8 cellular contexts compared by ENCODE assay signal in genomic region chr19:10106100-10106936, GRCh38. TPM values are rescaled to one million over a fixed set of nuclear protein-coding genes. Genes with fewer than 3 reads are reported as not detected.
DNase-seq lines count a peak whose midpoint lies in the region; ATAC-seq and TF ChIP-seq lines count a peak whose summit lies in the region.

Gene PPAN (plus strand): TSS chr19:10106362. CDS start chr19:10106395, 33 bp downstream.

- no peaks in the 10 kb centered on the region for H3K27me3 ChIP-seq in SK-N-SH (ENCODE audit: insufficient read depth)
- H3K27me3 ChIP-seq in gastroesophageal sphincter, result no peaks in the 10 kb centered on the region

- no peaks in the 10 kb centered on the region for H3K9me3 Mint-ChIP-seq in activated naive CD4-positive, alpha-beta T cell treated with anti-CD3 and anti-CD28 coated beads, Interleukin-2, amount 10 ng/mL, durations not matched to agents 7 days and 5 days

- H3K27ac Mint-ChIP-seq in activated naive CD4-positive, alpha-beta T cell treated with anti-CD3 and anti-CD28 coated beads, Interleukin-2, amount 10 ng/mL, durations not matched to agents 7 days and 5 days, result peak within 1 kb of the TSS; percentile 97

- TF ChIP-seq EP300 in SK-N-SH (IDR thresholded peaks at IDR 0.05; ENCODE audit: borderline replicate concordance in 1 of 2, low read depth in 1 of 2, low read length in 1 of 2), result no peak
- no peak for TF ChIP-seq EP300 in gastroesophageal sphincter (IDR thresholded peaks at IDR 0.05)

- H4K20me1 ChIP-seq in SK-N-SH (ENCODE audit: insufficient read depth), result no peaks in the 10 kb centered on the region

- no peak for TF ChIP-seq RAD21 in SK-N-SH (IDR thresholded peaks at IDR 0.05; ENCODE audit: low read length)

- H3K4me2 ChIP-seq in SK-N-SH, result peak within 1 kb of the TSS; percentile 100

- H3K36me3 Mint-ChIP-seq in activated naive CD4-positive, alpha-beta T cell treated with anti-CD3 and anti-CD28 coated beads, Interleukin-2, amount 10 ng/mL, durations not matched to agents 7 days and 5 days, result peaks cover 37% of the 10 kb centered on the region

- TF ChIP-seq CTCF in SK-N-SH (IDR thresholded peaks at IDR 0.05) (no peak), gastroesophageal sphincter (IDR thresholded peaks at IDR 0.05) (peak in 1 of 4 experiments; percentile 25)

- H3F3A ChIP-seq in SK-N-SH (replicated peaks; ENCODE audit: insufficient read depth), result no peaks in the 10 kb centered on the region

- ATAC-seq in HG02588 (IDR thresholded peaks at IDR 0.05; ENCODE audit: unreplicated experiment) (peak; percentile 47), gastroesophageal sphincter (peak; percentile 98)

- H3K27ac ChIP-seq in SK-N-SH (ENCODE audit: low read depth in 2 of 2, low read length in 1 of 2), result peak within 1 kb of the TSS; percentile 59 to 87
- H3K27ac ChIP-seq in gastroesophageal sphincter, result peak within 1 kb of the TSS; percentile 59 to 86 (median 78)
- peak within 1 kb of the TSS; percentile 55 for H3K27ac ChIP-seq in substantia nigra (ENCODE audit: low read depth, low read length, poor library complexity, severe bottlenecking)

- TF ChIP-seq POLR2A in gastroesophageal sphincter (IDR thresholded peaks at IDR 0.05), result peak; percentile 53 to 70

- POLR2A ChIA-PET in SK-N-SH (lab: Yijun Ruan, JAX), result interaction anchor here (0.7 to 4.2 kb wide), 7 partner anchors 10 to 174 kb away, joined by 3 to 35 read pairs (median 5); partner anchors contain the start of genes EIF3G and S1PR2

- H3K36me3 ChIP-seq in SK-N-SH (replicated peaks in 1 of 2; ENCODE audit: control insufficient read depth in 1 of 2, insufficient read depth in 2 of 2, low read length in 1 of 2) (peaks cover 30% of the 10 kb centered on the region in 2 experiments), gastroesophageal sphincter (peaks cover 0 to 42% of the 10 kb centered on the region in 2 donors)

- peak; percentile 99 for DNase-seq in GM03348 (ENCODE audit: low spot score)
- DNase-seq in NCI-H1092 (lab: John Stamatoyannopoulos, UW), result peak; percentile 97
- DNase-seq in SK-N-SH, result peak; percentile 100
- DNase-seq in activated naive CD4-positive, alpha-beta T cell treated with anti-CD3 and anti-CD28 coated beads, Interleukin-2, amount 10 ng/mL, durations not matched to agents 7 days and 5 days, result peak; percentile 99
- peak; percentile 89 for DNase-seq in non-pigmented ciliary epithelial cell (ENCODE audit: low read depth)
- peak; percentile 75 to 98 (median 96) for DNase-seq in substantia nigra (lab: John Stamatoyannopoulos, UW)

- H3K4me3 Mint-ChIP-seq in activated naive CD4-positive, alpha-beta T cell treated with anti-CD3 and anti-CD28 coated beads, Interleukin-2, amount 10 ng/mL, durations not matched to agents 7 days and 5 days, result peak within 1 kb of the TSS; percentile 87

- H3K4me3 ChIP-seq in SK-N-SH (ENCODE audit: low read depth in 2 of 2, low read length in 1 of 2) (peak within 1 kb of the TSS; percentile 51 to 95), gastroesophageal sphincter (peak within 1 kb of the TSS; percentile 74 to 89)

- no peaks in the 10 kb centered on the region for H3K27me3 Mint-ChIP-seq in activated naive CD4-positive, alpha-beta T cell treated with anti-CD3 and anti-CD28 coated beads, Interleukin-2, amount 10 ng/mL, durations not matched to agents 7 days and 5 days

- H3K79me2 ChIP-seq in SK-N-SH (ENCODE audit: insufficient read depth), result peaks cover 31% of the 10 kb centered on the region

- H3K9me2 ChIP-seq in SK-N-SH, result no peaks in the 10 kb centered on the region

- peaks cover 77% of the 10 kb centered on the region for H3K4me1 Mint-ChIP-seq in activated naive CD4-positive, alpha-beta T cell treated with anti-CD3 and anti-CD28 coated beads, Interleukin-2, amount 10 ng/mL, durations not matched to agents 7 days and 5 days

- H3K4me1 ChIP-seq in SK-N-SH (ENCODE audit: control insufficient read depth in 1 of 2, insufficient read depth in 2 of 2, low read depth in 1 of 2, low read length in 1 of 2), result peaks cover 0 to 24% of the 10 kb centered on the region in 2 experiments; a peak in 1 of 4 replicates
- peaks cover 0 to 25% (median 10%) of the 10 kb centered on the region in 3 donors for H3K4me1 ChIP-seq in gastroesophageal sphincter

- H3K9ac ChIP-seq in SK-N-SH, result peak within 1 kb of the TSS; percentile 96

- CTCF ChIA-PET in SK-N-SH (lab: Yijun Ruan, JAX), result interaction anchor here (0.6 to 5.6 kb wide), 4 partner anchors 10 to 144 kb away, joined by 3 to 58 read pairs (median 10); partner anchors contain the start of gene EIF3G
- CTCF ChIA-PET in activated naive CD4-positive, alpha-beta T cell treated with anti-CD3 and anti-CD28 coated beads, Interleukin-2, amount 10 ng/mL, durations not matched to agents 7 days and 5 days (lab: Charles Lee), result interaction anchor here (1.0 to 1.4 kb wide), 3 partner anchors 10 to 14 kb away, joined by 3 to 4 read pairs (median 3); no protein-coding TSS in a partner anchor

- H2AFZ ChIP-seq in SK-N-SH (ENCODE audit: low read depth), result 0 out of 2 replicates have a peak within 1 kb of the TSS, but pooled peaks have one; percentile 60

- under 1% methylated on average over 29 of the region's 71 CpGs for WGBS in SK-N-SH (ENCODE audit: low lambda C conversion rate)
- WGBS in gastroesophageal sphincter (ENCODE audit: low coverage in 1 of 2), 2 donors, result 0 to 6% methylated on average over 1 to 7 of the region's 71 CpGs

- no peaks in the 10 kb centered on the region for H3K9me3 ChIP-seq in SK-N-SH
- H3K9me3 ChIP-seq in gastroesophageal sphincter, result no peaks in the 10 kb centered on the region

TF ChIP-seq in SK-N-SH, 30 proteins besides CTCF, POLR2A, EP300 and RAD21 (continues in another document):
- TF ChIP-seq MEF2A (IDR thresholded peaks at IDR 0.05; ENCODE audit: borderline replicate concordance, low read depth) (no peak), RCOR1 (IDR thresholded peaks at IDR 0.05; ENCODE audit: low read length) (peak; percentile 59; the same call in 1 of the 2 replicates), CHD2 (IDR thresholded peaks at IDR 0.05; ENCODE audit: low read length, partially characterized antibody) (peak; percentile 94), EZH2phosphoT487 (IDR thresholded peaks at IDR 0.05; ENCODE audit: borderline replicate concordance, low read depth) (no peak), YY1 (IDR thresholded peaks at IDR 0.05; ENCODE audit: low read depth) (peak; percentile 43; the same call in 1 of the 2 replicates), TCF12 (IDR thresholded peaks at IDR 0.05) (no peak), FOXJ3 (CRISPR knock-in tag; IDR thresholded peaks at IDR 0.05) (no peak), ELF1 (IDR thresholded peaks at IDR 0.05) (peak; percentile 74; the same call in 1 of the 2 replicates), MAX (IDR thresholded peaks at IDR 0.05; ENCODE audit: low read depth) (peak; percentile 100), TAF1 (IDR thresholded peaks at IDR 0.05; ENCODE audit: borderline replicate concordance, low read depth, low read length) (peak; percentile 81), SMC3 (IDR thresholded peaks at IDR 0.05; ENCODE audit: low read depth, low read length) (no peak), FOSL2 (IDR thresholded peaks at IDR 0.05; ENCODE audit: borderline replicate concordance, low read depth) (no peak), RXRA (IDR thresholded peaks at IDR 0.05; ENCODE audit: borderline replicate concordance, low read depth) (no peak), JUND (IDR thresholded peaks at IDR 0.05) (no peak), MXI1 (IDR thresholded peaks at IDR 0.05; ENCODE audit: low read depth, low read length) (peak; percentile 98), SIN3A (IDR thresholded peaks at IDR 0.05; ENCODE audit: borderline replicate concordance, low read depth, low read length) (peak; percentile 91; the same call in 1 of the 2 replicates), RFX5 (IDR thresholded peaks at IDR 0.05; ENCODE audit: low read length) (no peak)
- TF ChIP-seq, protein P1, sequence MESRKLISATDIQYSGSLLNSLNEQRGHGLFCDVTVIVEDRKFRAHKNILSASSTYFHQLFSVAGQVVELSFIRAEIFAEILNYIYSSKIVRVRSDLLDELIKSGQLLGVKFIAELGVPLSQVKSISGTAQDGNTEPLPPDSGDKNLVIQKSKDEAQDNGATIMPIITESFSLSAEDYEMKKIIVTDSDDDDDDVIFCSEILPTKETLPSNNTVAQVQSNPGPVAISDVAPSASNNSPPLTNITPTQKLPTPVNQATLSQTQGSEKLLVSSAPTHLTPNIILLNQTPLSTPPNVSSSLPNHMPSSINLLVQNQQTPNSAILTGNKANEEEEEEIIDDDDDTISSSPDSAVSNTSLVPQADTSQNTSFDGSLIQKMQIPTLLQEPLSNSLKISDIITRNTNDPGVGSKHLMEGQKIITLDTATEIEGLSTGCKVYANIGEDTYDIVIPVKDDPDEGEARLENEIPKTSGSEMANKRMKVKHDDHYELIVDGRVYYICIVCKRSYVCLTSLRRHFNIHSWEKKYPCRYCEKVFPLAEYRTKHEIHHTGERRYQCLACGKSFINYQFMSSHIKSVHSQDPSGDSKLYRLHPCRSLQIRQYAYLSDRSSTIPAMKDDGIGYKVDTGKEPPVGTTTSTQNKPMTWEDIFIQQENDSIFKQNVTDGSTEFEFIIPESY (IDR thresholded peaks at IDR 0.05; ENCODE audit: borderline replicate concordance, low read depth), result peak; percentile 92
- TF ChIP-seq, protein P2, sequence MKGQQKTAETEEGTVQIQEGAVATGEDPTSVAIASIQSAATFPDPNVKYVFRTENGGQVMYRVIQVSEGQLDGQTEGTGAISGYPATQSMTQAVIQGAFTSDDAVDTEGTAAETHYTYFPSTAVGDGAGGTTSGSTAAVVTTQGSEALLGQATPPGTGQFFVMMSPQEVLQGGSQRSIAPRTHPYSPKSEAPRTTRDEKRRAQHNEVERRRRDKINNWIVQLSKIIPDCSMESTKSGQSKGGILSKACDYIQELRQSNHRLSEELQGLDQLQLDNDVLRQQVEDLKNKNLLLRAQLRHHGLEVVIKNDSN (IDR thresholded peaks at IDR 0.05; ENCODE audit: borderline replicate concordance, low read depth), result peak; percentile 24; the same call in 1 of the 2 replicates
- TF ChIP-seq, protein P3, sequence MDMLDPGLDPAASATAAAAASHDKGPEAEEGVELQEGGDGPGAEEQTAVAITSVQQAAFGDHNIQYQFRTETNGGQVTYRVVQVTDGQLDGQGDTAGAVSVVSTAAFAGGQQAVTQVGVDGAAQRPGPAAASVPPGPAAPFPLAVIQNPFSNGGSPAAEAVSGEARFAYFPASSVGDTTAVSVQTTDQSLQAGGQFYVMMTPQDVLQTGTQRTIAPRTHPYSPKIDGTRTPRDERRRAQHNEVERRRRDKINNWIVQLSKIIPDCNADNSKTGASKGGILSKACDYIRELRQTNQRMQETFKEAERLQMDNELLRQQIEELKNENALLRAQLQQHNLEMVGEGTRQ (IDR thresholded peaks at IDR 0.05; ENCODE audit: borderline replicate concordance, low read depth, low read length), result no peak

RNA-seq across cellular contexts. Expression of gene PPAN, which starts in this region (rescaled TPM):
- polyA plus RNA-seq in SK-N-SH (2012; rRNA removed), result 62.5 and 75.6 TPM in 2 replicates
- 39.3 and 43.8 TPM in 2 replicates for polyA plus RNA-seq in SK-N-SH (2012; cell fraction: cytosol; rRNA removed)
- 161 and 162 TPM in 2 replicates for polyA plus RNA-seq in SK-N-SH (2012; cell fraction: nucleus; rRNA removed)
- total RNA-seq in gastroesophageal sphincter, result 10 to 100 TPM; 22.7 to 40.3 (median 31.5) TPM

Comparison
In these comparisons a context has a peak if more than half of its experiments do, and no peak if none do; other contexts are left out.
1. Peak in every context shown above with its lines: DNase-seq, ATAC-seq, H3K4me3 ChIP-seq and H3K27ac ChIP-seq.